Comparison of ENCODE assay signal across 2 cellular contexts in the genomic region with DNA sequence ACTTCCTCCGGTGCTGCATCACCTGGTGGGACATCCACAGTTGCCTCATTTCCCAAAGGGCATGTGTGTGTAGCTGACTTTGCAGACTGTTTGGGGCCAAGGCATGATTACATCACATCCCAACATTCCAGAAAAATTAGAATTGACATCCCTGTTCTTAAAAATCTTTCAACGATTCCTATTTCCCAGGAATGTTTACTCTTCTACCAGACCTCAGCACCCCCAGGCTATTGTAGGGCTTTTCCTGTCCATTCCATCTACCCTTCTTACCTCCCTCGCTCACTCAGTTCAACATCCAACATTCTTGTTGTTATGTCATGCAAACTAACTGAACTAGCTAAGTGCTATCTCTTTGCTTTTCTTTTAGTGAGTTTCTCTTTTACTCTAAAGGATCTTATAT.
TF ChIP-seq lines count a peak whose summit lies in the region.

No MANE protein-coding gene starts in this region.

TF ChIP-seq in PFSK-1, 5 proteins besides CTCF, POLR2A, EP300 and RAD21:
- peak; percentile 21; the same call in 1 of the 2 replicates for TF ChIP-seq SIN3A (IDR thresholded peaks at IDR 0.05; ENCODE audit: borderline replicate concordance, insufficient read depth, low read length)
- TF ChIP-seq FOXP2 (optimal IDR thresholded peaks at IDR 0.05; ENCODE audit: borderline replicate concordance, extremely low read depth, extremely low read length, insufficient read depth) = no peak
- TF ChIP-seq, protein P1, sequence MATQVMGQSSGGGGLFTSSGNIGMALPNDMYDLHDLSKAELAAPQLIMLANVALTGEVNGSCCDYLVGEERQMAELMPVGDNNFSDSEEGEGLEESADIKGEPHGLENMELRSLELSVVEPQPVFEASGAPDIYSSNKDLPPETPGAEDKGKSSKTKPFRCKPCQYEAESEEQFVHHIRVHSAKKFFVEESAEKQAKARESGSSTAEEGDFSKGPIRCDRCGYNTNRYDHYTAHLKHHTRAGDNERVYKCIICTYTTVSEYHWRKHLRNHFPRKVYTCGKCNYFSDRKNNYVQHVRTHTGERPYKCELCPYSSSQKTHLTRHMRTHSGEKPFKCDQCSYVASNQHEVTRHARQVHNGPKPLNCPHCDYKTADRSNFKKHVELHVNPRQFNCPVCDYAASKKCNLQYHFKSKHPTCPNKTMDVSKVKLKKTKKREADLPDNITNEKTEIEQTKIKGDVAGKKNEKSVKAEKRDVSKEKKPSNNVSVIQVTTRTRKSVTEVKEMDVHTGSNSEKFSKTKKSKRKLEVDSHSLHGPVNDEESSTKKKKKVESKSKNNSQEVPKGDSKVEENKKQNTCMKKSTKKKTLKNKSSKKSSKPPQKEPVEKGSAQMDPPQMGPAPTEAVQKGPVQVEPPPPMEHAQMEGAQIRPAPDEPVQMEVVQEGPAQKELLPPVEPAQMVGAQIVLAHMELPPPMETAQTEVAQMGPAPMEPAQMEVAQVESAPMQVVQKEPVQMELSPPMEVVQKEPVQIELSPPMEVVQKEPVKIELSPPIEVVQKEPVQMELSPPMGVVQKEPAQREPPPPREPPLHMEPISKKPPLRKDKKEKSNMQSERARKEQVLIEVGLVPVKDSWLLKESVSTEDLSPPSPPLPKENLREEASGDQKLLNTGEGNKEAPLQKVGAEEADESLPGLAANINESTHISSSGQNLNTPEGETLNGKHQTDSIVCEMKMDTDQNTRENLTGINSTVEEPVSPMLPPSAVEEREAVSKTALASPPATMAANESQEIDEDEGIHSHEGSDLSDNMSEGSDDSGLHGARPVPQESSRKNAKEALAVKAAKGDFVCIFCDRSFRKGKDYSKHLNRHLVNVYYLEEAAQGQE (IDR thresholded peaks at IDR 0.05; ENCODE audit: insufficient read depth in 1 of 2, low read depth in 2 of 2, low read length in 2 of 2) = no peak
- no peak for TF ChIP-seq POLR2AphosphoS5 (IDR thresholded peaks at IDR 0.05; ENCODE audit: low read depth, low read length)
TF ChIP-seq in PFSK-1: peak in this region for 1.

TF ChIP-seq in H1, 55 proteins besides CTCF, POLR2A, EP300 and RAD21:
- TF ChIP-seq CREB1 (IDR thresholded peaks at IDR 0.05) = no peak
- no peak for TF ChIP-seq TBP (IDR thresholded peaks at IDR 0.05; ENCODE audit: low read depth, low read length)
- TF ChIP-seq BACH1 (IDR thresholded peaks at IDR 0.05; ENCODE audit: low read length) = no peak
- TF ChIP-seq TEAD4 (IDR thresholded peaks at IDR 0.05; ENCODE audit: low read depth, low read length) = peak; percentile 10; the same call in 1 of the 2 replicates
- TF ChIP-seq KDM5A (IDR thresholded peaks at IDR 0.05; ENCODE audit: low read length) = no peak
- no peak for TF ChIP-seq TAF7 (optimal IDR thresholded peaks at IDR 0.05; ENCODE audit: borderline replicate concordance, low read depth, low read length)
